Comparison of ENCODE assay signal across 19 cellular contexts in the genomic region with DNA sequence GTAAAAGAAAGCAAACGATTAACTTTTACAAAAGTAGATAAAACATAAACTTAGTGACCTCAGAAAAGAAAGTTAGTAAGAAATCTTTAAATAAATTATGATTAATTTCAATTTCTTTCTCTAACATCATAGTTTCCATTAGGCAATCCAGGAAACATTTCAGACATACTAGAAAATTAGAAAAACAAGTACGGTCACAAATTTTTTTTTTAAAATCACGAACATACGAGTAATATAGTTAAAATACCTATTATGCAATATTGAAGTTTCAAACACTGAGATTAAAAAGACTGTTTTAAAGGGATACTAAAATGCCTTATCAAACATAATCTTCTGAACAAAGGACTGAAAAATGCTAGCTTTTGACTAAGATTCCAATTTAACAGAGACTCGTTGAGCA. TPM values are rescaled to one million over a fixed set of nuclear protein-coding genes. Genes with fewer than 3 reads are reported as not detected.
DNase-seq lines count a peak whose midpoint lies in the region; ATAC-seq and TF ChIP-seq lines count a peak whose summit lies in the region.
"Had no signal": no experiment of that assay in that cellular context is flagged by ENCODE, and none has a peak within 500 bp of the region (broad histone marks: within the 10 kb centered on the region; RNA-seq: fewer than 3 reads in every experiment).

No MANE protein-coding gene starts in this region.

- no peak overlapping the region for H3K27ac ChIP-seq in CD4-positive, alpha-beta T cell (ENCODE audit: low read depth, low read length)
- H3K27ac ChIP-seq in mesenchymal stem cell (ENCODE audit: low read length, poor library complexity, severe bottlenecking) = no peak overlapping the region
- no peak overlapping the region for H3K27ac ChIP-seq in Peyer's patch
- H3K27ac ChIP-seq: BLaER1, cardiac muscle cell, neural progenitor cell, RWPE1 had no signal

- peaks cover 5 to 92% of the 10 kb centered on the region in 2 experiments for H3K36me3 ChIP-seq in mesenchymal stem cell (ENCODE audit: control insufficient read depth in 1 of 2, insufficient read depth in 2 of 2, low read depth in 1 of 2, low read length in 2 of 2)
- peaks cover 0 to 64% (median 0%) of the 10 kb centered on the region in 3 donors for H3K36me3 ChIP-seq in Peyer's patch

- H2AFZ ChIP-seq in mesenchymal stem cell (ENCODE audit: low read depth, low read length) = no peak overlapping the region
- H2AFZ ChIP-seq: neural progenitor cell had no signal

- TF ChIP-seq CTCF in AG09309 (IDR thresholded peaks at IDR 0.05; ENCODE audit: control insufficient read depth, insufficient read depth, low read depth, low read length, missing control alignments) (no peak), cardiac fibroblast (IDR thresholded peaks at IDR 0.05; ENCODE audit: low read depth, low read length) (no peak), Peyer's patch (IDR thresholded peaks at IDR 0.05) (no peak)
- TF ChIP-seq CTCF in CD4-positive, alpha-beta T cell (IDR thresholded peaks at IDR 0.05) = no peak

- H2AK5ac ChIP-seq in mesenchymal stem cell (ENCODE audit: low read length, severe bottlenecking) = no peak overlapping the region

- H3K9ac ChIP-seq in mesenchymal stem cell (ENCODE audit: low read length) = peak overlapping the region; percentile 23
- H3K9ac ChIP-seq: BLaER1, neural progenitor cell had no signal

- H3K14ac ChIP-seq in mesenchymal stem cell (ENCODE audit: low read length in 2 of 2) = no peak overlapping the region

- H3K4ac ChIP-seq in mesenchymal stem cell (ENCODE audit: low read depth in 1 of 2, low read length in 2 of 2) = no peak overlapping the region

- no peak overlapping the region for H3K4me3 Mint-ChIP-seq in CD4-positive, alpha-beta T cell
- H3K4me3 Mint-ChIP-seq: neural progenitor cell had no signal

- H3K27me3 ChIP-seq in CD4-positive, alpha-beta T cell (ENCODE audit: control insufficient read depth, insufficient read depth, low read length) = no peaks in the 10 kb centered on the region
- H3K27me3 ChIP-seq in mesenchymal stem cell (ENCODE audit: control insufficient read depth in 1 of 2, insufficient read depth in 1 of 2, low read length in 2 of 2) (no peaks in the 10 kb centered on the region), Peyer's patch (no peaks in the 10 kb centered on the region)
- H3K27me3 ChIP-seq: BLaER1, cardiac muscle cell, neural progenitor cell had no signal

- H4K91ac ChIP-seq in mesenchymal stem cell (ENCODE audit: low read length) = no peak overlapping the region

- no peak overlapping the region for H3K18ac ChIP-seq in mesenchymal stem cell (ENCODE audit: low read depth in 1 of 2, low read length in 2 of 2)

- H3K23ac ChIP-seq in mesenchymal stem cell (ENCODE audit: low read length in 2 of 2) = no peak overlapping the region

- H3K79me1 ChIP-seq in mesenchymal stem cell (replicated peaks; ENCODE audit: low read length, poor library complexity, severe bottlenecking) = peaks cover 10% of the 10 kb centered on the region

- 100% methylated on average over 1 of the region's 5 CpGs for WGBS in mesenchymal stem cell

- H3K4me1 ChIP-seq in mesenchymal stem cell (ENCODE audit: control insufficient read depth, insufficient read depth, low read depth, low read length) = no peaks in the 10 kb centered on the region
- H3K4me1 ChIP-seq in Peyer's patch = no peaks in the 10 kb centered on the region
- H3K4me1 ChIP-seq: BLaER1, neural progenitor cell had no signal

- H2BK120ac ChIP-seq in mesenchymal stem cell (ENCODE audit: low read depth, low read length) = no peak overlapping the region

- no peak overlapping the region for H2BK12ac ChIP-seq in mesenchymal stem cell (ENCODE audit: low read length in 2 of 2)

- peaks cover 78% of the 10 kb centered on the region for H3K36me3 Mint-ChIP-seq in CD4-positive, alpha-beta T cell (ENCODE audit: low read depth)

- no peak overlapping the region for H2BK5ac ChIP-seq in mesenchymal stem cell (ENCODE audit: low read depth, low read length, poor library complexity, severe bottlenecking)

- no peak overlapping the region for H3K4me2 ChIP-seq in mesenchymal stem cell (ENCODE audit: low read length, poor library complexity, severe bottlenecking)
- H3K4me2 ChIP-seq: BLaER1, neural progenitor cell had no signal

- DNase-seq in AG09309 (ENCODE audit: low read depth) = peak; percentile 11
- no peak for DNase-seq in CD4-positive, alpha-beta T cell
- DNase-seq in cardiac fibroblast (ENCODE audit: low read depth in 2 of 2) = peak; percentile 33 to 68
- DNase-seq in mesenchymal stem cell = no peak
- no peak for DNase-seq in NCI-H1417 (lab: John Stamatoyannopoulos, UW)
- no peak for DNase-seq in Peyer's patch
- DNase-seq: left ventricle myocardium superior, mucosa of descending colon, NCI-H1105 treated with DMSO at 0.1 percent for 48 hours, NCI-H2107, NCI-H510A treated with DMSO at 0.1 percent for 48 hours, retina had no signal

- H3K27ac Mint-ChIP-seq in CD4-positive, alpha-beta T cell = peak overlapping the region; percentile 55
- H3K27ac Mint-ChIP-seq: neural progenitor cell had no signal

- no peak overlapping the region for H4K8ac ChIP-seq in mesenchymal stem cell (ENCODE audit: low read length)

- intact Hi-C loops in CD4-positive, alpha-beta T cell (cut with DNase I, micrococcal nuclease) = loop anchor here in 1 of 2 experiments (5.0 kb wide), 1 partner anchor 41 kb away; no protein-coding TSS in a partner anchor

- H3K4me1 Mint-ChIP-seq in CD4-positive, alpha-beta T cell (ENCODE audit: low read depth) = peaks cover 39% of the 10 kb centered on the region
- H3K4me1 Mint-ChIP-seq: neural progenitor cell had no signal

- no peaks in the 10 kb centered on the region for H3K27me3 Mint-ChIP-seq in CD4-positive, alpha-beta T cell

- ATAC-seq in CD4-positive, alpha-beta T cell (ENCODE audit: poor library complexity) = no peak
- ATAC-seq in HG03565 (IDR thresholded peaks at IDR 0.05; ENCODE audit: unreplicated experiment) = no peak
- ATAC-seq: esophagus mucosa, left ventricle myocardium superior, mucosa of descending colon, SK-N-SH treated with all-trans-retinoic acid at 6 μM for 48 hours had no signal

- POLR2A ChIA-PET in CD4-positive, alpha-beta T cell (lab: Charles Lee) = interaction anchor here (0.5 to 0.6 kb wide), 2 partner anchors 26 to 1525 kb away, joined by 3 to 4 read pairs; partner anchors contain the start of gene NOL7

- H3K4me3 ChIP-seq in AG09309 (ENCODE audit: control insufficient read depth, low read depth, low read length) = no peak overlapping the region
- H3K4me3 ChIP-seq in cardiac fibroblast (replicated peaks in 1 of 2; ENCODE audit: low read depth in 2 of 2, low read length in 2 of 2) = no peak overlapping the region
- H3K4me3 ChIP-seq in mesenchymal stem cell (ENCODE audit: insufficient read depth in 1 of 2, low read depth in 1 of 2, low read length in 2 of 2) = no peak overlapping the region
- no peak overlapping the region for H3K4me3 ChIP-seq in Peyer's patch
- H3K4me3 ChIP-seq: BLaER1, cardiac muscle cell, mucosa of descending colon, neural progenitor cell had no signal

- H3K9me3 ChIP-seq in CD4-positive, alpha-beta T cell (ENCODE audit: control insufficient read depth, low read length) = no peaks in the 10 kb centered on the region
- H3K9me3 ChIP-seq in mesenchymal stem cell (ENCODE audit: control insufficient read depth, low read length) (no peaks in the 10 kb centered on the region), Peyer's patch (no peaks in the 10 kb centered on the region)
- H3K9me3 ChIP-seq: BLaER1, mucosa of descending colon had no signal

- CTCF ChIA-PET in CD4-positive, alpha-beta T cell (lab: Charles Lee) = interaction anchor here (1.4 to 1.6 kb wide), 2 partner anchors 10 to 16 kb away, joined by 4 read pairs; no protein-coding TSS in a partner anchor

- H2BK15ac ChIP-seq in mesenchymal stem cell (ENCODE audit: low read depth, poor library complexity, severe bottlenecking) = no peak overlapping the region

- H3K9me3 Mint-ChIP-seq in CD4-positive, alpha-beta T cell = no peaks in the 10 kb centered on the region
- H3K9me3 Mint-ChIP-seq: neural progenitor cell had no signal

- TF ChIP-seq POLR2A in Peyer's patch (IDR thresholded peaks at IDR 0.05) = no peak

RNA-seq across cellular contexts. Expression of gene NOL7, which starts 26.2 kb away (rescaled TPM):
- total RNA-seq in CD4-positive, alpha-beta T cell = 10 to 100 TPM; 65.5 to 67.6 TPM
- polyA plus RNA-seq in mesenchymal stem cell (2013, experiment 1 of 2) = 110 TPM
- 108 TPM for polyA plus RNA-seq in mesenchymal stem cell (2013, experiment 2 of 2)
- 10 to 100 TPM; 46.6 to 66.0 (median 56.4) TPM for total RNA-seq in Peyer's patch

Comparison
In these comparisons a context has a peak if more than half of its experiments do, and no peak if none do; other contexts are left out.
1. DNase-seq: peak in AG09309 (single experiment) and cardiac fibroblast (2 of 2); none in CD4-positive, alpha-beta T cell (0 of 10), mesenchymal stem cell (single experiment), NCI-H1417 (0 of 3) and Peyer's patch (0 of 3).